ENCODE assay signal across 25 cellular contexts in genomic region chr1:52767881-52768280, GRCh38.
"Had no signal": no experiment of that assay in that cellular context is flagged by ENCODE, and none has a peak within 500 bp of the region (broad histone marks: within the 10 kb centered on the region; RNA-seq: fewer than 3 reads in every experiment).

No MANE protein-coding gene starts in this region.

- H3K27ac ChIP-seq: breast epithelium, esophagus muscularis mucosa, gastroesophageal sphincter, transverse colon, uterus had no signal

- H3K9me3 ChIP-seq: breast epithelium, esophagus muscularis mucosa, gastroesophageal sphincter, transverse colon, uterus had no signal

- H3K36me3 ChIP-seq: breast epithelium, uterus had no signal

- H3K4me3 Mint-ChIP-seq: activated CD4-positive, alpha-beta memory T cell treated with anti-CD3 and anti-CD28 coated beads, Interleukin-2, amount 10 ng/mL, durations not matched to agents 7 days and 5 days; activated naive CD8-positive, alpha-beta T cell treated with anti-CD3 and anti-CD28 coated beads, Interleukin-2, amount 10 ng/mL, durations not matched to agents 7 days and 5 days; activated T-helper 17 cell treated with anti-CD3 and anti-CD28 coated beads, Interleukin-2, amount 50 U/mL, for 72 hours; central memory CD8-positive, alpha-beta T cell; effector memory CD8-positive, alpha-beta T cell; nephron; stimulated activated naive B cell treated with anti-CD40 and anti-IgM and Interleukin-4, amounts not matched to agents 10 μg/mL and 1 μg/mL and 100 μg/mL, for 72 hours had no signal

- ATAC-seq: activated T-helper 17 cell treated with anti-CD3 and anti-CD28 coated beads, Interleukin-2, amount 50 U/mL, for 72 hours; effector memory CD8-positive, alpha-beta T cell; gastroesophageal sphincter; left ventricle myocardium superior; sciatic nerve; stimulated activated naive B cell treated with anti-CD40 and anti-IgM and Interleukin-4, amounts not matched to agents 10 μg/mL and 1 μg/mL and 100 μg/mL, for 72 hours had no signal

- H3K4me1 ChIP-seq: breast epithelium, transverse colon, uterus had no signal

- H3K4me1 Mint-ChIP-seq: nephron had no signal

- H3K27me3 ChIP-seq: breast epithelium, esophagus muscularis mucosa, gastroesophageal sphincter, transverse colon, uterus had no signal

- H3K9me3 Mint-ChIP-seq: activated CD4-positive, alpha-beta memory T cell treated with anti-CD3 and anti-CD28 coated beads, Interleukin-2, amount 10 ng/mL, durations not matched to agents 7 days and 5 days; activated naive CD8-positive, alpha-beta T cell treated with anti-CD3 and anti-CD28 coated beads, Interleukin-2, amount 10 ng/mL, durations not matched to agents 7 days and 5 days; activated T-helper 17 cell treated with anti-CD3 and anti-CD28 coated beads, Interleukin-2, amount 50 U/mL, for 72 hours; central memory CD8-positive, alpha-beta T cell; effector memory CD8-positive, alpha-beta T cell had no signal

- H3K4me3 ChIP-seq: breast epithelium, esophagus muscularis mucosa, gastroesophageal sphincter, transverse colon, uterus had no signal

- H3K27me3 Mint-ChIP-seq: activated CD4-positive, alpha-beta memory T cell treated with anti-CD3 and anti-CD28 coated beads, Interleukin-2, amount 10 ng/mL, durations not matched to agents 7 days and 5 days; activated naive CD8-positive, alpha-beta T cell treated with anti-CD3 and anti-CD28 coated beads, Interleukin-2, amount 10 ng/mL, durations not matched to agents 7 days and 5 days; activated T-helper 17 cell treated with anti-CD3 and anti-CD28 coated beads, Interleukin-2, amount 50 U/mL, for 72 hours; central memory CD8-positive, alpha-beta T cell; effector memory CD8-positive, alpha-beta T cell; stimulated activated naive B cell treated with anti-CD40 and anti-IgM and Interleukin-4, amounts not matched to agents 10 μg/mL and 1 μg/mL and 100 μg/mL, for 72 hours had no signal

- DNase-seq: activated CD4-positive, alpha-beta memory T cell treated with anti-CD3 and anti-CD28 coated beads, Interleukin-2, amount 10 ng/mL, durations not matched to agents 7 days and 5 days; activated naive CD4-positive, alpha-beta T cell; activated naive CD8-positive, alpha-beta T cell treated with anti-CD3 and anti-CD28 coated beads, Interleukin-2, amount 10 ng/mL, durations not matched to agents 7 days and 5 days; amniotic stem cell; effector memory CD8-positive, alpha-beta T cell; head of caudate nucleus; hypothalamus; left ventricle myocardium superior; mammary epithelial cell; midbrain; occipital lobe; small intestine; stimulated activated CD4-positive, alpha-beta T cell treated with anti-CD3 and anti-CD28 coated beads, Interleukin-2, amount 100 ng/mL, for 48 hours; stimulated activated CD8-positive, alpha-beta memory T cell treated with anti-CD3 and anti-CD28 coated beads, Interleukin-4, amount 100 ng/mL, for 48 hours; stimulated activated naive B cell treated with anti-CD40 and anti-IgM and Interleukin-4, amounts not matched to agents 10 μg/mL and 1 μg/mL and 100 μg/mL, for 72 hours; T-helper 9 cell; transverse colon; uterus had no signal

- H3K27ac Mint-ChIP-seq: activated CD4-positive, alpha-beta memory T cell treated with anti-CD3 and anti-CD28 coated beads, Interleukin-2, amount 10 ng/mL, durations not matched to agents 7 days and 5 days; activated naive CD8-positive, alpha-beta T cell treated with anti-CD3 and anti-CD28 coated beads, Interleukin-2, amount 10 ng/mL, durations not matched to agents 7 days and 5 days; activated T-helper 17 cell treated with anti-CD3 and anti-CD28 coated beads, Interleukin-2, amount 50 U/mL, for 72 hours; effector memory CD8-positive, alpha-beta T cell; nephron; stimulated activated naive B cell treated with anti-CD40 and anti-IgM and Interleukin-4, amounts not matched to agents 10 μg/mL and 1 μg/mL and 100 μg/mL, for 72 hours had no signal
